1 cellular context compared by ENCODE assay signal in the genomic region with DNA sequence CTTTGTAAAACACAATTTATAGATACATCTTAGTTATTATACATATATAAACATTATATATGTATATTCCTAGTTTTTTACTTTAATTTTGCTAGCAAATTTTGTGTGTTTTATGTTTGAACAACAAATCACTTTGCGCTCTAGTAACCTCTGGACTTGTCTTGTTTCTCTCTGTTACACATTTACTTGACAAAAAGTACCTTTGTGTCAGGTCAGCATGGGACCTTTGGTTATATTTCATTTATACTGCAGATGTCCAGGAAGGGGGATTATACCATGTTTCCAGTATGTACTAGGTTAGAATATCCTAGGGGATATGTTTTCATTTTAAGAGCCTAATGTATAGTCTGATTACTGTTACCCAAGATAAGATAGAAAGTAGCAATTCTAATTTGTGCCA.
TF ChIP-seq lines count a peak whose summit lies in the region.

No MANE protein-coding gene starts in this region.

TF ChIP-seq in HepG2, 621 proteins besides CTCF, POLR2A, EP300 and RAD21 (continued from another document):
- TF ChIP-seq, protein P1, sequence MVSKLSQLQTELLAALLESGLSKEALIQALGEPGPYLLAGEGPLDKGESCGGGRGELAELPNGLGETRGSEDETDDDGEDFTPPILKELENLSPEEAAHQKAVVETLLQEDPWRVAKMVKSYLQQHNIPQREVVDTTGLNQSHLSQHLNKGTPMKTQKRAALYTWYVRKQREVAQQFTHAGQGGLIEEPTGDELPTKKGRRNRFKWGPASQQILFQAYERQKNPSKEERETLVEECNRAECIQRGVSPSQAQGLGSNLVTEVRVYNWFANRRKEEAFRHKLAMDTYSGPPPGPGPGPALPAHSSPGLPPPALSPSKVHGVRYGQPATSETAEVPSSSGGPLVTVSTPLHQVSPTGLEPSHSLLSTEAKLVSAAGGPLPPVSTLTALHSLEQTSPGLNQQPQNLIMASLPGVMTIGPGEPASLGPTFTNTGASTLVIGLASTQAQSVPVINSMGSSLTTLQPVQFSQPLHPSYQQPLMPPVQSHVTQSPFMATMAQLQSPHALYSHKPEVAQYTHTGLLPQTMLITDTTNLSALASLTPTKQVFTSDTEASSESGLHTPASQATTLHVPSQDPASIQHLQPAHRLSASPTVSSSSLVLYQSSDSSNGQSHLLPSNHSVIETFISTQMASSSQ (IDR thresholded peaks at IDR 0.05; ENCODE audit: low read depth), result peak; percentile 30; the same call in 1 of the 2 replicates
- TF ChIP-seq, protein P1 (CRISPR knock-in tag; IDR thresholded peaks at IDR 0.05; ENCODE audit: borderline replicate concordance), result no peak
- TF ChIP-seq PPARG (CRISPR knock-in tag; conservative IDR thresholded peaks at IDR 0.05) (0 out of 2 replicates have a peak, but pooled peaks have one; percentile 14), NR2F6 (IDR thresholded peaks at IDR 0.05) (no peak), NR2F6 (CRISPR knock-in tag; IDR thresholded peaks at IDR 0.05) (0 out of 2 replicates have a peak, but pooled peaks have one; percentile 13), DNMT3B (CRISPR knock-in tag; conservative IDR thresholded peaks at IDR 0.05) (no peak), SP5 (CRISPR knock-in tag; IDR thresholded peaks at IDR 0.05; ENCODE audit: borderline replicate concordance, low read depth) (no peak), HNF4A (CRISPR knock-in tag; IDR thresholded peaks at IDR 0.05) (peak; percentile 48), MAFK (conservative IDR thresholded peaks at IDR 0.05 in 1 of 2, IDR thresholded peaks at IDR 0.05 in 1 of 2; ENCODE audit: low read length in 2 of 2) (0 out of 4 replicates have a peak, but pooled peaks of 1 of the 2 experiments have one; percentile 16), HNF4G (IDR thresholded peaks at IDR 0.05; ENCODE audit: borderline replicate concordance, low read depth, low read length) (0 out of 2 replicates have a peak, but pooled peaks have one; percentile 42), HNF4G (CRISPR knock-in tag; IDR thresholded peaks at IDR 0.05; ENCODE audit: borderline replicate concordance, low read depth) (no peak), PHF21A (CRISPR knock-in tag; IDR thresholded peaks at IDR 0.05) (peak; percentile 24; the same call in 1 of the 2 replicates), RNF2 (conservative IDR thresholded peaks at IDR 0.05; ENCODE audit: low read depth) (no peak), SRSF4 (IDR thresholded peaks at IDR 0.05; ENCODE audit: low read depth, low read length, poor library complexity, severe bottlenecking) (no peak)
- TF ChIP-seq, protein P2, sequence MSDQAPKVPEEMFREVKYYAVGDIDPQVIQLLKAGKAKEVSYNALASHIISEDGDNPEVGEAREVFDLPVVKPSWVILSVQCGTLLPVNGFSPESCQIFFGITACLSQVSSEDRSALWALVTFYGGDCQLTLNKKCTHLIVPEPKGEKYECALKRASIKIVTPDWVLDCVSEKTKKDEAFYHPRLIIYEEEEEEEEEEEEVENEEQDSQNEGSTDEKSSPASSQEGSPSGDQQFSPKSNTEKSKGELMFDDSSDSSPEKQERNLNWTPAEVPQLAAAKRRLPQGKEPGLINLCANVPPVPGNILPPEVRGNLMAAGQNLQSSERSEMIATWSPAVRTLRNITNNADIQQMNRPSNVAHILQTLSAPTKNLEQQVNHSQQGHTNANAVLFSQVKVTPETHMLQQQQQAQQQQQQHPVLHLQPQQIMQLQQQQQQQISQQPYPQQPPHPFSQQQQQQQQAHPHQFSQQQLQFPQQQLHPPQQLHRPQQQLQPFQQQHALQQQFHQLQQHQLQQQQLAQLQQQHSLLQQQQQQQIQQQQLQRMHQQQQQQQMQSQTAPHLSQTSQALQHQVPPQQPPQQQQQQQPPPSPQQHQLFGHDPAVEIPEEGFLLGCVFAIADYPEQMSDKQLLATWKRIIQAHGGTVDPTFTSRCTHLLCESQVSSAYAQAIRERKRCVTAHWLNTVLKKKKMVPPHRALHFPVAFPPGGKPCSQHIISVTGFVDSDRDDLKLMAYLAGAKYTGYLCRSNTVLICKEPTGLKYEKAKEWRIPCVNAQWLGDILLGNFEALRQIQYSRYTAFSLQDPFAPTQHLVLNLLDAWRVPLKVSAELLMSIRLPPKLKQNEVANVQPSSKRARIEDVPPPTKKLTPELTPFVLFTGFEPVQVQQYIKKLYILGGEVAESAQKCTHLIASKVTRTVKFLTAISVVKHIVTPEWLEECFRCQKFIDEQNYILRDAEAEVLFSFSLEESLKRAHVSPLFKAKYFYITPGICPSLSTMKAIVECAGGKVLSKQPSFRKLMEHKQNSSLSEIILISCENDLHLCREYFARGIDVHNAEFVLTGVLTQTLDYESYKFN (CRISPR knock-in tag; conservative IDR thresholded peaks at IDR 0.05), result peak; percentile 33; the same call in 1 of the 2 replicates
- TF ChIP-seq, protein P3, sequence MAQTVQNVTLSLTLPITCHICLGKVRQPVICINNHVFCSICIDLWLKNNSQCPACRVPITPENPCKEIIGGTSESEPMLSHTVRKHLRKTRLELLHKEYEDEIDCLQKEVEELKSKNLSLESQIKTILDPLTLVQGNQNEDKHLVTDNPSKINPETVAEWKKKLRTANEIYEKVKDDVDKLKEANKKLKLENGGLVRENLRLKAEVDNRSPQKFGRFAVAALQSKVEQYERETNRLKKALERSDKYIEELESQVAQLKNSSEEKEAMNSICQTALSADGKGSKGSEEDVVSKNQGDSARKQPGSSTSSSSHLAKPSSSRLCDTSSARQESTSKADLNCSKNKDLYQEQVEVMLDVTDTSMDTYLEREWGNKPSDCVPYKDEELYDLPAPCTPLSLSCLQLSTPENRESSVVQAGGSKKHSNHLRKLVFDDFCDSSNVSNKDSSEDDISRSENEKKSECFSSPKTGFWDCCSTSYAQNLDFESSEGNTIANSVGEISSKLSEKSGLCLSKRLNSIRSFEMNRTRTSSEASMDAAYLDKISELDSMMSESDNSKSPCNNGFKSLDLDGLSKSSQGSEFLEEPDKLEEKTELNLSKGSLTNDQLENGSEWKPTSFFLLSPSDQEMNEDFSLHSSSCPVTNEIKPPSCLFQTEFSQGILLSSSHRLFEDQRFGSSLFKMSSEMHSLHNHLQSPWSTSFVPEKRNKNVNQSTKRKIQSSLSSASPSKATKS (CRISPR knock-in tag; IDR thresholded peaks at IDR 0.05), result no peak
